8 cellular contexts compared by ENCODE assay signal in genomic region chr6:90413867-90414266, GRCh38.
DNase-seq lines count a peak whose midpoint lies in the region; ATAC-seq and TF ChIP-seq lines count a peak whose summit lies in the region.

No MANE protein-coding gene starts in this region.

- H3K4me3 ChIP-seq in fibroblast of mammary gland (ENCODE audit: control insufficient read depth, low read depth, low read length) (no peak overlapping the region), aorta (ENCODE audit: low read length in 2 of 2) (peak overlapping the region in 1 of 2 donors; percentile 1)

- H3K9me3 ChIP-seq in aorta (ENCODE audit: control insufficient read depth, low read length) = no peaks in the 10 kb centered on the region

- TF ChIP-seq CTCF in fibroblast of mammary gland (conservative IDR thresholded peaks at IDR 0.05; ENCODE audit: control insufficient read depth, insufficient read depth, low read depth, low read length) = no peak

- intact Hi-C loops in aorta (cut with DNase I) = no loop called here

- peak; percentile 49 for ATAC-seq in aorta (ENCODE audit: low FRiP score)
- no peak for ATAC-seq in HG03432 (IDR thresholded peaks at IDR 0.05; ENCODE audit: unreplicated experiment)

- no peaks in the 10 kb centered on the region for H3K27me3 ChIP-seq in aorta (ENCODE audit: control insufficient read depth in 1 of 2, insufficient read depth in 2 of 2, low read length in 1 of 2)

- DNase-seq in DMS79 (lab: John Stamatoyannopoulos, UW) (peak; percentile 59), NCI-H2227 (lab: John Stamatoyannopoulos, UW; ENCODE audit: unreplicated experiment) (peak; percentile 88), fibroblast of mammary gland (ENCODE audit: low read depth) (peak; percentile 10), renal cortical epithelial cell (ENCODE audit: low read depth) (peak; percentile 20), aorta (peak in 1 of 2 donors; percentile 46), NCI-H226 (no peak)
- DNase-seq in activated CD8-positive, alpha-beta memory T cell treated with anti-CD3 and anti-CD28 coated beads, Interleukin-2, amount 50 U/mL, for 4 hours = peak; percentile 79

- H3K4me1 ChIP-seq in aorta (ENCODE audit: control insufficient read depth in 1 of 2, insufficient read depth in 2 of 2, low read length in 2 of 2) = no peaks in the 10 kb centered on the region

- 2 to 3% methylated on average over 8 of the region's 8 CpGs for WGBS in aorta, 2 donors

- no peak overlapping the region for H3K27ac ChIP-seq in aorta (ENCODE audit: low read depth in 1 of 2, low read length in 2 of 2)

- no peaks in the 10 kb centered on the region for H3K36me3 ChIP-seq in aorta (ENCODE audit: control insufficient read depth in 1 of 2, insufficient read depth in 2 of 2, low read length in 1 of 2)
